28 cellular contexts compared by ENCODE assay signal in genomic region chrX:154420402-154420756, GRCh38.
"Had no signal": no experiment of that assay in that cellular context is flagged by ENCODE, and none has a peak within 500 bp of the region (broad histone marks: within the 10 kb centered on the region; RNA-seq: fewer than 3 reads in every experiment).

No MANE protein-coding gene starts in this region.

- H3K36me3 Mint-ChIP-seq: activated naive CD4-positive, alpha-beta T cell treated with anti-CD3 and anti-CD28 coated beads, Interleukin-2, amount 50 U/mL, for 24 hours; natural killer cell treated with Interleukin-12 subunit alpha and Interleukin-12 subunit beta and Interleukin-15 and Interleukin-18, amount 100 ng/mL, for 72 hours; WTC11 had no signal

- H3K27ac ChIP-seq: lower lobe of right lung, testis had no signal

- H3K4me3 Mint-ChIP-seq: activated CD4-positive, alpha-beta memory T cell treated with anti-CD3 and anti-CD28 coated beads, Interleukin-2, amount 10 ng/mL, durations not matched to agents 7 days and 5 days; activated CD4-positive, alpha-beta T cell treated with anti-CD3 and anti-CD28 coated beads, Interleukin-2, amount 10 ng/mL, durations not matched to agents 7 days and 5 days; activated naive CD4-positive, alpha-beta T cell treated with anti-CD3 and anti-CD28 coated beads, Interleukin-2, amount 50 U/mL, for 24 hours; activated naive CD8-positive, alpha-beta T cell treated with anti-CD3 and anti-CD28 coated beads, Interleukin-2, amount 50 U/mL, for 24 hours; activated T-cell treated with anti-CD3 and anti-CD28 coated beads, Interleukin-2, amount 50 U/mL, for 24 hours; activated T-helper 17 cell treated with anti-CD3 and anti-CD28 coated beads, Interleukin-2, amount 50 U/mL, for 72 hours; central memory CD8-positive, alpha-beta T cell; dendritic cell treated with granulocyte-macrophage colony-stimulating factor and Interleukin-4, amounts not matched to agents 40 ng/mL and 50 ng/mL, for 4 days; endodermal cell; natural killer cell treated with Interleukin-12 subunit alpha and Interleukin-12 subunit beta and Interleukin-15 and Interleukin-18, amount 100 ng/mL, for 72 hours; T-helper 17 cell; WTC11 had no signal

- H3K36me3 ChIP-seq: lower lobe of right lung had no signal

- H3K27ac Mint-ChIP-seq: activated CD4-positive, alpha-beta memory T cell treated with anti-CD3 and anti-CD28 coated beads, Interleukin-2, amount 10 ng/mL, durations not matched to agents 7 days and 5 days; activated CD4-positive, alpha-beta T cell treated with anti-CD3 and anti-CD28 coated beads, Interleukin-2, amount 10 ng/mL, durations not matched to agents 7 days and 5 days; activated naive CD4-positive, alpha-beta T cell treated with anti-CD3 and anti-CD28 coated beads, Interleukin-2, amount 50 U/mL, for 24 hours; activated naive CD8-positive, alpha-beta T cell treated with anti-CD3 and anti-CD28 coated beads, Interleukin-2, amount 50 U/mL, for 24 hours; activated T-cell treated with anti-CD3 and anti-CD28 coated beads, Interleukin-2, amount 50 U/mL, for 24 hours; activated T-helper 17 cell treated with anti-CD3 and anti-CD28 coated beads, Interleukin-2, amount 50 U/mL, for 72 hours; dendritic cell treated with granulocyte-macrophage colony-stimulating factor and Interleukin-4, amounts not matched to agents 40 ng/mL and 50 ng/mL, for 4 days; endodermal cell; natural killer cell treated with Interleukin-12 subunit alpha and Interleukin-12 subunit beta and Interleukin-15 and Interleukin-18, amount 100 ng/mL, for 72 hours; T-helper 17 cell; WTC11 had no signal

- ATAC-seq: activated naive CD8-positive, alpha-beta T cell treated with anti-CD3 and anti-CD28 coated beads, Interleukin-2, amount 50 U/mL, for 24 hours; activated T-helper 17 cell treated with anti-CD3 and anti-CD28 coated beads, Interleukin-2, amount 50 U/mL, for 72 hours; left colon; stimulated activated naive CD8-positive, alpha-beta T cell treated with anti-CD3 and anti-CD28 coated beads, Interleukin-15, Interleukin-2, amounts not matched to agents 100 U/mL and 50 U/mL, for 24 hours; T-helper 17 cell; WTC11 had no signal

- H3K4me3 ChIP-seq: esophagus squamous epithelium, lower lobe of right lung, testis had no signal

- H3K4me1 ChIP-seq: esophagus squamous epithelium, lower lobe of right lung, testis had no signal

- H3K9me3 Mint-ChIP-seq: activated CD4-positive, alpha-beta memory T cell treated with anti-CD3 and anti-CD28 coated beads, Interleukin-2, amount 10 ng/mL, durations not matched to agents 7 days and 5 days; activated CD4-positive, alpha-beta T cell treated with anti-CD3 and anti-CD28 coated beads, Interleukin-2, amount 10 ng/mL, durations not matched to agents 7 days and 5 days; activated naive CD4-positive, alpha-beta T cell treated with anti-CD3 and anti-CD28 coated beads, Interleukin-2, amount 50 U/mL, for 24 hours; activated naive CD8-positive, alpha-beta T cell treated with anti-CD3 and anti-CD28 coated beads, Interleukin-2, amount 50 U/mL, for 24 hours; activated T-cell treated with anti-CD3 and anti-CD28 coated beads, Interleukin-2, amount 50 U/mL, for 24 hours; activated T-helper 17 cell treated with anti-CD3 and anti-CD28 coated beads, Interleukin-2, amount 50 U/mL, for 72 hours; central memory CD8-positive, alpha-beta T cell; dendritic cell treated with granulocyte-macrophage colony-stimulating factor and Interleukin-4, amounts not matched to agents 40 ng/mL and 50 ng/mL, for 4 days; natural killer cell treated with Interleukin-12 subunit alpha and Interleukin-12 subunit beta and Interleukin-15 and Interleukin-18, amount 100 ng/mL, for 72 hours; WTC11 had no signal

- DNase-seq: activated CD4-positive, alpha-beta memory T cell treated with anti-CD3 and anti-CD28 coated beads, Interleukin-2, amount 10 ng/mL, durations not matched to agents 7 days and 5 days; activated CD4-positive, alpha-beta T cell treated with anti-CD3 and anti-CD28 coated beads for 1 hour; activated CD4-positive, alpha-beta T cell treated with anti-CD3 and anti-CD28 coated beads, Interleukin-2, amount 10 ng/mL, durations not matched to agents 7 days and 5 days; activated CD8-positive, alpha-beta memory T cell treated with anti-CD3 and anti-CD28 coated beads, Interleukin-2, amount 50 U/mL, for 48 hours; activated gamma-delta T cell treated with Interleukin-2 at 50 U/mL for 16 hours; activated naive CD8-positive, alpha-beta T cell treated with anti-CD3 and anti-CD28 coated beads, Interleukin-2, amount 50 U/mL, for 24 hours; activated T-cell treated with anti-CD3 and anti-CD28 coated beads, Interleukin-2, amount 50 U/mL, for 24 hours; amygdala; endodermal cell; esophagus squamous epithelium; foreskin melanocyte; glutamatergic neuron; hippocampal formation; left colon; lower lobe of right lung; mesenchymal stem cell; stimulated activated CD4-positive, alpha-beta T cell treated with anti-CD3 and anti-CD28 coated beads, Interleukin-15, amount 100 ng/mL, for 24 hours; stimulated activated naive CD8-positive, alpha-beta T cell treated with anti-CD3 and anti-CD28 coated beads, Interleukin-15, Interleukin-2, amounts not matched to agents 100 U/mL and 50 U/mL, for 24 hours; T-helper 17 cell; T1000; trophoblast cell had no signal

- H3K4me1 Mint-ChIP-seq: activated T-helper 17 cell treated with anti-CD3 and anti-CD28 coated beads, Interleukin-2, amount 50 U/mL, for 72 hours; central memory CD8-positive, alpha-beta T cell; endodermal cell; WTC11 had no signal

- H3K9me3 ChIP-seq: esophagus squamous epithelium, lower lobe of right lung, testis had no signal

- H3K27me3 ChIP-seq: esophagus squamous epithelium, testis had no signal
